In the genomic region with DNA sequence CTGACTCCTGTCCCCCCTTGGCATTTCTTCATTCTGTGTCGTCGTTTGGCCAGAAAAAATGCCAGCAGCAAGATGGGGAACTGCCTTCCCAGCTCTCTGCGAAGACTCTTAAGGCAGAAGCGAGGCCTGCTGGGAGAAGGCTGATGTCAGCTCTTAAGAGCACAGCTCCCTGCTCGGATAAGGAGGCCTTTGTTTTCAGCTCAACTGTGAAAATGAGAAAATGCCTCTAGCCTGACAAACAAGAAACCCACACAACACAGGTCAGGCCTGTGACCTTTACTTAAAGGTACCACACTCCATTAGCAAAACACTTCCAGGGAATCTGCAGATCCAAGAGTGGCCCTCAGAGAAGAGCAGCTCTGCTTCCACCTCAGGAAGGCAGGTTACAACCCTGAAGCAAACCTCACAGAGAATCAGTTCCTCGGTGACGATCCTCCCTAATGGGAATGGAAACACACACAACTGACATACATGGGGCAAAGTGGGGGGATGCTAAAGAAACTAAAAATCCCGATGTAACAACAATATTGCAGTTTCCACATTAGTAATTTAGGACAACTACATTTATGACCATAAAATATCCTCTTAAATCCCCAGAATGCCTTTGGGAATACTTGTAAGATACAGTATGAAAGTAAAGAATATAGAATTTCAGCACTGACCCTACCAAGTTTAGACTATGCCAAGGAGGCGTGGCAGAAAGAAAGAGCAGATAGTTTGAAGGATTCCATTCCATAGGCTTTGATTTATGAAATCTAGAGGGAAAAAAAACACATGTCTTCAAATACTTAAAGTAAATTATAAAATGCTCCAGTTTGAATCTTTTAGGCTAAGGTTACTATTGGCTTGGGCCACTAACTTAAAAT, we compare ENCODE assay signal across 8 cellular contexts. TPM values are rescaled to one million over a fixed set of nuclear protein-coding genes. Genes with fewer than 3 reads are reported as not detected.
DNase-seq lines count a peak whose midpoint lies in the region; ATAC-seq and TF ChIP-seq lines count a peak whose summit lies in the region.

No MANE protein-coding gene starts in this region.

- H3K4me1 ChIP-seq in lung (ENCODE audit: control insufficient read depth in 2 of 2, insufficient read depth in 2 of 2, low read length in 2 of 2), result peaks cover 39 to 47% of the 10 kb centered on the region in 2 donors
- H3K4me1 ChIP-seq in tibial nerve, result peaks cover 0 to 86% (median 68%) of the 10 kb centered on the region in 4 donors

- peaks cover 46% of the 10 kb centered on the region for H3K36me3 Mint-ChIP-seq in dendritic cell treated with granulocyte-macrophage colony-stimulating factor and Interleukin-4, amounts not matched to agents 40 ng/mL and 50 ng/mL, for 4 days (ENCODE audit: low read depth)

- TF ChIP-seq CTCF in 22Rv1 (IDR thresholded peaks at IDR 0.05), result no peak
- TF ChIP-seq CTCF in lung (IDR thresholded peaks at IDR 0.05; ENCODE audit: control extremely low read depth, extremely low read depth), result no peak
- TF ChIP-seq CTCF in tibial nerve (IDR thresholded peaks at IDR 0.05), result peak in 1 of 5 experiments; percentile 22

- WGBS in lung, 2 donors, result 31 to 33% methylated on average over 9 of the region's 9 CpGs
- WGBS in tibial nerve, 2 donors, result 10 to 13% methylated on average over 9 of the region's 9 CpGs

- peaks cover 40% of the 10 kb centered on the region for H3K4me1 Mint-ChIP-seq in dendritic cell treated with granulocyte-macrophage colony-stimulating factor and Interleukin-4, amounts not matched to agents 40 ng/mL and 50 ng/mL, for 4 days (ENCODE audit: low read depth)

- H3K27ac ChIP-seq in 22Rv1, result peak overlapping the region; percentile 56
- H3K27ac ChIP-seq in lung (ENCODE audit: low read depth in 1 of 2, low read length in 1 of 2), result peak overlapping the region; percentile 58 to 76
- H3K27ac ChIP-seq in tibial nerve, result peak overlapping the region; percentile 63 to 95 (median 82)

- H3K27me3 Mint-ChIP-seq in dendritic cell treated with granulocyte-macrophage colony-stimulating factor and Interleukin-4, amounts not matched to agents 40 ng/mL and 50 ng/mL, for 4 days, result no peaks in the 10 kb centered on the region

- peak overlapping the region; percentile 61 for H3K27ac Mint-ChIP-seq in dendritic cell treated with granulocyte-macrophage colony-stimulating factor and Interleukin-4, amounts not matched to agents 40 ng/mL and 50 ng/mL, for 4 days

- no peak overlapping the region for H3K4me3 ChIP-seq in lung
- H3K4me3 ChIP-seq in tibial nerve, result peak overlapping the region in 2 of 4 donors; percentile 13 to 18

- intact Hi-C loops in dendritic cell treated with granulocyte-macrophage colony-stimulating factor and Interleukin-4, amounts not matched to agents 40 ng/mL and 50 ng/mL, for 4 days (cut with micrococcal nuclease), result no loop called here

- no peak overlapping the region for H3K4me3 Mint-ChIP-seq in dendritic cell treated with granulocyte-macrophage colony-stimulating factor and Interleukin-4, amounts not matched to agents 40 ng/mL and 50 ng/mL, for 4 days

- no peaks in the 10 kb centered on the region for H3K9me3 ChIP-seq in lung (ENCODE audit: control insufficient read depth in 2 of 2, insufficient read depth in 1 of 2, low read length in 1 of 2)
- no peaks in the 10 kb centered on the region for H3K9me3 ChIP-seq in tibial nerve

- no peak for TF ChIP-seq POLR2A in tibial nerve (IDR thresholded peaks at IDR 0.05)

- H3K36me3 ChIP-seq in lung (ENCODE audit: control insufficient read depth in 2 of 2, insufficient read depth in 2 of 2, low read length in 2 of 2) (peaks cover 0 to 2% of the 10 kb centered on the region in 2 donors), tibial nerve (no peaks in the 10 kb centered on the region)

- peak; percentile 30 to 47 for DNase-seq in NCI-H187 (lab: John Stamatoyannopoulos, UW)
- no peak for DNase-seq in lung (ENCODE audit: low spot score)
- peak; percentile 51 to 67 for DNase-seq in tibial nerve (ENCODE audit: low spot score in 2 of 2)
- no peak for DNase-seq in activated naive CD4-positive, alpha-beta T cell (lab: John Stamatoyannopoulos, UW)
- no peak for DNase-seq in RPMI8226

- no peaks in the 10 kb centered on the region for H3K27me3 ChIP-seq in lung (ENCODE audit: control insufficient read depth, insufficient read depth)
- no peaks in the 10 kb centered on the region for H3K27me3 ChIP-seq in tibial nerve

- H3K9me3 Mint-ChIP-seq in dendritic cell treated with granulocyte-macrophage colony-stimulating factor and Interleukin-4, amounts not matched to agents 40 ng/mL and 50 ng/mL, for 4 days, result no peaks in the 10 kb centered on the region

- ATAC-seq in lung (ENCODE audit: insufficient read depth, low FRiP score) (peak; percentile 69), GM19351 (IDR thresholded peaks at IDR 0.05; ENCODE audit: unreplicated experiment) (no peak)

- peak in 1 of 2 donors; percentile 93 for TF ChIP-seq EP300 in tibial nerve (IDR thresholded peaks at IDR 0.05)

RNA-seq across cellular contexts. Expression of a gene that starts 52.1 kb away (rescaled TPM):
- total RNA-seq in lung (10 to 100 TPM; 45.3 to 94.1 TPM), tibial nerve (100 to 1,000 TPM; 106 to 205 (median 110) TPM)
- 10 to 100 TPM; 30.5 to 33.4 TPM for polyA plus RNA-seq in lung

Comparison
In these comparisons a context has a peak if more than half of its experiments do, and no peak if none do; other contexts are left out.
1. DNase-seq: peak in NCI-H187 (2 of 2) and tibial nerve (2 of 2); none in lung (single experiment), activated naive CD4-positive, alpha-beta T cell (0 of 4) and RPMI8226 (single experiment).
2. Peak in every context shown above with its lines, with median percentiles within 50 percentile points of each other: H3K27ac ChIP-seq.